Comparison of ENCODE assay signal across 12 cellular contexts in genomic region chr14:89630096-89630829, GRCh38.
DNase-seq lines count a peak whose midpoint lies in the region; ATAC-seq, FAIRE-seq and TF ChIP-seq lines count a peak whose summit lies in the region.
"Had no signal": no experiment of that assay in that cellular context is flagged by ENCODE, and none has a peak within 500 bp of the region (broad histone marks: within the 10 kb centered on the region; RNA-seq: fewer than 3 reads in every experiment).

No MANE protein-coding gene starts in this region.

- DNase-seq in Right ventricle myocardium superior (no peak), right atrium auricular region (ENCODE audit: low spot score) (no peak), RPMI7951 (ENCODE audit: low read depth) (peak; percentile 24), H1 (ENCODE audit: low read depth in 1 of 2, low spot score in 2 of 2) (no peak), trophoblast cell (peak; percentile 91 to 92), KBM-7 (no peak), foreskin melanocyte (no peak)
- DNase-seq: activated T-cell treated with anti-CD3 and anti-CD28 coated beads, Interleukin-2, amount 50 U/mL, for 48 hours; NCI-H1694 treated with DMSO at 0.1 percent for 48 hours; NCI-H69; Peyer's patch had no signal

- in situ Hi-C loops in KBM-7 (cut with MboI; ENCODE audit: low pct_unique_long_range_greater_than_20kb, low sequenced_read_pairs), result no loop called here

- no peaks in the 10 kb centered on the region for H3K36me3 ChIP-seq in right atrium auricular region
- no peaks in the 10 kb centered on the region for H3K36me3 ChIP-seq in H1 (ENCODE audit: control insufficient read depth in 2 of 4, insufficient read depth in 4 of 4, low read length in 3 of 4)
- H3K36me3 ChIP-seq in trophoblast cell (ENCODE audit: control insufficient read depth in 1 of 2, insufficient read depth in 2 of 2, low read length in 2 of 2), result no peaks in the 10 kb centered on the region
- H3K36me3 ChIP-seq: Peyer's patch had no signal

- no peak for TF ChIP-seq CTCF in right atrium auricular region (IDR thresholded peaks at IDR 0.05)
- TF ChIP-seq CTCF in H1 (IDR thresholded peaks at IDR 0.05; ENCODE audit: control extremely low read depth in 1 of 3, insufficient read depth in 1 of 3, low read depth in 1 of 3, low read length in 3 of 3), result no peak

- TF ChIP-seq RAD21 in H1 (IDR thresholded peaks at IDR 0.05 in 1 of 2, conservative IDR thresholded peaks at IDR 0.05 in 1 of 2; ENCODE audit: low read depth in 2 of 2, low read length in 2 of 2), result no peak

- no peaks in the 10 kb centered on the region for H4K20me1 ChIP-seq in H1 (replicated peaks in 1 of 2; ENCODE audit: control insufficient read depth in 1 of 2, insufficient read depth in 2 of 2, low read length in 2 of 2)

- peaks cover 0 to 9% of the 10 kb centered on the region in 2 donors for H3K4me1 ChIP-seq in right atrium auricular region
- peaks cover 2 to 14% (median 8%) of the 10 kb centered on the region in 4 experiments for H3K4me1 ChIP-seq in H1 (replicated peaks in 1 of 4; ENCODE audit: control insufficient read depth in 3 of 4, insufficient read depth in 4 of 4, low read length in 3 of 4)
- peaks cover 0 to 5% of the 10 kb centered on the region in 2 experiments for H3K4me1 ChIP-seq in trophoblast cell (ENCODE audit: control insufficient read depth in 1 of 2, insufficient read depth in 2 of 2, low read length in 2 of 2)

- H2BK12ac ChIP-seq in H1 (ENCODE audit: low read depth, low read length) (peak overlapping the region; percentile 88), trophoblast cell (ENCODE audit: low read length) (no peak overlapping the region)

- peak overlapping the region; percentile 40; the same call in 1 of the 2 replicates for H2BK15ac ChIP-seq in H1 (ENCODE audit: low read length)

- H3K27me3 ChIP-seq in right atrium auricular region (no peaks in the 10 kb centered on the region), H1 (replicated peaks in 1 of 4; ENCODE audit: control insufficient read depth in 3 of 4, extremely low read depth in 1 of 4, insufficient read depth in 3 of 4, low read length in 3 of 4) (peaks cover 0 to 3% (median 0%) of the 10 kb centered on the region in 4 experiments; a peak in 2 of 7 replicates), trophoblast cell (ENCODE audit: insufficient read depth, low read length) (no peaks in the 10 kb centered on the region)
- H3K27me3 ChIP-seq: Peyer's patch had no signal

- H3K9ac ChIP-seq in H1 (replicated peaks in 1 of 4; ENCODE audit: extremely low read depth in 1 of 4, low read depth in 3 of 4, low read length in 3 of 4), result no peak overlapping the region
- H3K9ac ChIP-seq in trophoblast cell (ENCODE audit: low read length), result no peak overlapping the region

- H3K9me3 ChIP-seq in right atrium auricular region (no peaks in the 10 kb centered on the region), H1 (ENCODE audit: insufficient read depth in 2 of 2, low read depth in 1 of 2, low read length in 1 of 2) (no peaks in the 10 kb centered on the region), trophoblast cell (ENCODE audit: insufficient read depth, low read depth, low read length) (no peaks in the 10 kb centered on the region)
- H3K9me3 ChIP-seq: Peyer's patch had no signal

- no peak overlapping the region for H4K12ac ChIP-seq in trophoblast cell (ENCODE audit: low read depth, low read length)

- H4K5ac ChIP-seq in H1 (ENCODE audit: insufficient read length, low read depth, low read length), result no peak overlapping the region

- no peak overlapping the region; the same call in 1 of the 2 replicates for H2AK5ac ChIP-seq in H1 (ENCODE audit: low read depth, low read length)
- no peak overlapping the region for H2AK5ac ChIP-seq in trophoblast cell (ENCODE audit: low read length)

- H3K27ac ChIP-seq in right atrium auricular region, result no peak overlapping the region
- no peak overlapping the region for H3K27ac ChIP-seq in H1 (ENCODE audit: low read depth, low read length)
- H3K27ac ChIP-seq in trophoblast cell (ENCODE audit: low read depth, low read length), result no peak overlapping the region
- H3K27ac ChIP-seq: Peyer's patch had no signal

- H3K18ac ChIP-seq in H1 (ENCODE audit: extremely low read depth, low read length), result peak overlapping the region; percentile 56; the same call in 1 of the 2 replicates
- no peak overlapping the region for H3K18ac ChIP-seq in trophoblast cell (ENCODE audit: low read length)

- H4K91ac ChIP-seq in H1 (replicated peaks; ENCODE audit: insufficient read length, low read length), result peak overlapping the region; percentile 34
- H4K91ac ChIP-seq in trophoblast cell (ENCODE audit: low read depth, low read length), result no peak overlapping the region

- H2BK120ac ChIP-seq in H1 (replicated peaks; ENCODE audit: low read depth, low read length) (no peak overlapping the region), trophoblast cell (ENCODE audit: insufficient read depth, low read length, poor library complexity) (no peak overlapping the region)

- H3K4me3 ChIP-seq in right atrium auricular region, result no peak overlapping the region
- no peak overlapping the region for H3K4me3 ChIP-seq in H1 (ENCODE audit: extremely low read depth in 1 of 4, insufficient read depth in 2 of 4, low read depth in 3 of 4, low read length in 4 of 4)
- H3K4me3 ChIP-seq in trophoblast cell (ENCODE audit: low read depth, low read length), result no peak overlapping the region
- H3K4me3 ChIP-seq: Peyer's patch had no signal

- H3K4me2 ChIP-seq in H1 (ENCODE audit: insufficient read depth in 1 of 2, low read depth in 2 of 2, low read length in 2 of 2), result no peak overlapping the region
- H3K4me2 ChIP-seq in trophoblast cell (ENCODE audit: low read length), result no peak overlapping the region

- H3K4ac ChIP-seq in H1 (replicated peaks; ENCODE audit: insufficient read length, low read depth, low read length) (no peak overlapping the region), trophoblast cell (ENCODE audit: low read depth, low read length) (no peak overlapping the region)

- TF ChIP-seq EP300 in H1 (IDR thresholded peaks at IDR 0.05; ENCODE audit: borderline replicate concordance in 1 of 2, low read depth in 2 of 2, low read length in 2 of 2), result no peak

- H3K23ac ChIP-seq in H1 (ENCODE audit: insufficient read length) (no peak overlapping the region), trophoblast cell (ENCODE audit: low read length) (no peak overlapping the region)

- peak overlapping the region; percentile 51 for H3K14ac ChIP-seq in H1 (ENCODE audit: insufficient read length)
- H3K14ac ChIP-seq in trophoblast cell (ENCODE audit: low read length), result no peak overlapping the region

- no peaks in the 10 kb centered on the region; the same call in 1 of the 2 replicates for H3K23me2 ChIP-seq in H1 (ENCODE audit: low read depth, low read length)

- CTCF ChIA-PET in H1 (lab: Charles Lee; ENCODE audit: partially characterized antibody), result interaction anchor here (0.6 to 1.0 kb wide), 4 partner anchors 28 to 228 kb away, joined by 3 read pairs; no protein-coding TSS in a partner anchor

- H3K79me2 ChIP-seq in H1 (ENCODE audit: control insufficient read depth in 1 of 2, insufficient read depth in 2 of 2, low read length in 2 of 2) (no peaks in the 10 kb centered on the region), trophoblast cell (ENCODE audit: control insufficient read depth, insufficient read depth, low read length, poor library complexity) (no peaks in the 10 kb centered on the region)

- no peak overlapping the region for H2AFZ ChIP-seq in H1 (ENCODE audit: low read length)
- H2AFZ ChIP-seq in trophoblast cell (ENCODE audit: insufficient read depth, low read length, poor library complexity), result no peak overlapping the region

- H2BK20ac ChIP-seq in H1 (ENCODE audit: low read length), result peak overlapping the region; percentile 55; the same call in 1 of the 2 replicates

- no peak for FAIRE-seq in H1 (lab: Jason Lieb, UNC)

- intact Hi-C loops in Right ventricle myocardium superior (cut with DNase I), result no loop called here

- no peak for TF ChIP-seq POLR2A in H1 (IDR thresholded peaks at IDR 0.05; ENCODE audit: control extremely low read depth in 1 of 2, low read depth in 2 of 2, low read length in 2 of 2)

- H4K8ac ChIP-seq in H1 (ENCODE audit: extremely low read depth, insufficient read depth, low read length) (0 out of 2 replicates have a peak overlapping the region, but pooled peaks have one; percentile 11), trophoblast cell (ENCODE audit: low read depth, low read length) (no peak overlapping the region)

- peak; percentile 55 for ATAC-seq in Right ventricle myocardium superior (ENCODE audit: poor library complexity)
- ATAC-seq in HG02852 (IDR thresholded peaks at IDR 0.05; ENCODE audit: unreplicated experiment), result no peak

- POLR2A ChIA-PET in H1 (lab: Charles Lee; ENCODE audit: partially characterized antibody), result interaction anchor here (0.6 to 1.2 kb wide), 4 partner anchors 9 to 145 kb away, joined by 3 read pairs; no protein-coding TSS in a partner anchor

- no peak overlapping the region for H3K56ac ChIP-seq in H1 (replicated peaks; ENCODE audit: insufficient read length, low read depth, low read length)

- H3K79me1 ChIP-seq in H1 (ENCODE audit: low read depth, low read length), result no peaks in the 10 kb centered on the region
- H3K79me1 ChIP-seq in trophoblast cell (ENCODE audit: low read length), result no peaks in the 10 kb centered on the region

- H2BK5ac ChIP-seq in H1 (ENCODE audit: low read depth, low read length) (peak overlapping the region; percentile 55; the same call in 1 of the 2 replicates), trophoblast cell (ENCODE audit: low read depth, low read length, poor library complexity) (no peak overlapping the region)

- WGBS in H1 (ENCODE audit: extremely low coverage in 1 of 2, insufficient coverage in 1 of 2, insufficient read length in 1 of 2, insufficient replicate concordance in 2 of 2, low coverage in 1 of 2, low lambda C conversion rate in 2 of 2, missing lambda C conversion rate in 1 of 2), 2 experiments, result 80 to 100% methylated on average over 1 to 7 of the region's 7 CpGs
- WGBS in trophoblast cell (ENCODE audit: extremely low coverage, insufficient coverage, insufficient read length), result 100% methylated on average over 1 of the region's 7 CpGs

TF ChIP-seq in H1, 55 proteins besides CTCF, POLR2A, EP300 and RAD21:
- TF ChIP-seq JUN (IDR thresholded peaks at IDR 0.05; ENCODE audit: low read depth, low read length), result no peak
- TF ChIP-seq, protein P1, sequence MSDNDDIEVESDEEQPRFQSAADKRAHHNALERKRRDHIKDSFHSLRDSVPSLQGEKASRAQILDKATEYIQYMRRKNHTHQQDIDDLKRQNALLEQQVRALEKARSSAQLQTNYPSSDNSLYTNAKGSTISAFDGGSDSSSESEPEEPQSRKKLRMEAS (IDR thresholded peaks at IDR 0.05), result peak; percentile 72

Comparison
In these comparisons a context has a peak if more than half of its experiments do, and no peak if none do; other contexts are left out.
1. DNase-seq: peak in RPMI7951 (single experiment) and trophoblast cell (2 of 2); none in Right ventricle myocardium superior (single experiment), right atrium auricular region (single experiment), H1 (0 of 2), KBM-7 (single experiment) and foreskin melanocyte (single experiment).